13 cellular contexts compared by ENCODE assay signal in genomic region chr12:124539084-124540041, GRCh38. TPM values are rescaled to one million over a fixed set of nuclear protein-coding genes. Genes with fewer than 3 reads are reported as not detected.
DNase-seq lines count a peak whose midpoint lies in the region; ATAC-seq, FAIRE-seq and TF ChIP-seq lines count a peak whose summit lies in the region.
"Had no signal": no experiment of that assay in that cellular context is flagged by ENCODE, and none has a peak within 500 bp of the region (broad histone marks: within the 10 kb centered on the region; RNA-seq: fewer than 3 reads in every experiment).

No MANE protein-coding gene starts in this region.

- peaks cover 33% of the 10 kb centered on the region; the same call in 1 of the 2 replicates for H4K20me1 ChIP-seq in HepG2 (ENCODE audit: insufficient read depth, low read length)

- H2AFZ ChIP-seq in HepG2 (ENCODE audit: low read length) = no peak overlapping the region

- H3K79me2 ChIP-seq in HepG2 (ENCODE audit: insufficient read depth, low read length) = peaks cover 21% of the 10 kb centered on the region

- TF ChIP-seq POLR2A in HepG2 (IDR thresholded peaks at IDR 0.05; ENCODE audit: insufficient read depth in 1 of 2, low read depth in 2 of 2, low read length in 2 of 2) (no peak), right lobe of liver (IDR thresholded peaks at IDR 0.05) (no peak), vagina (IDR thresholded peaks at IDR 0.05) (no peak)

- no peaks in the 10 kb centered on the region for H3K27me3 ChIP-seq in HepG2 (ENCODE audit: control insufficient read depth in 1 of 2, insufficient read depth in 2 of 2, low read length in 2 of 2)
- no peaks in the 10 kb centered on the region for H3K27me3 ChIP-seq in right lobe of liver
- no peaks in the 10 kb centered on the region for H3K27me3 ChIP-seq in vagina
- H3K27me3 ChIP-seq: colonic mucosa, suprapubic skin had no signal

- H3K4me3 ChIP-seq in HepG2 (replicated peaks in 1 of 3; ENCODE audit: insufficient read depth in 1 of 3, low read depth in 2 of 3, low read length in 3 of 3) (peak overlapping the region; percentile 14 to 63 (median 46)), right lobe of liver (no peak overlapping the region), vagina (no peak overlapping the region)
- H3K4me3 ChIP-seq: colonic mucosa, mucosa of descending colon, suprapubic skin had no signal

- CTCF ChIA-PET in HepG2 (lab: Yijun Ruan, JAX; ENCODE audit: low intra/inter-chr PET ratio, low total read pairs) = no interaction called here

- TF ChIP-seq CTCF in HepG2 (CRISPR knock-in tag; IDR thresholded peaks at IDR 0.05) = no peak
- no peak for TF ChIP-seq CTCF in right lobe of liver (IDR thresholded peaks at IDR 0.05)
- TF ChIP-seq CTCF in chondrocyte (IDR thresholded peaks at IDR 0.05) = no peak
- TF ChIP-seq CTCF in vagina (IDR thresholded peaks at IDR 0.05) = no peak

- H3K9me3 ChIP-seq in HepG2 (ENCODE audit: low read length) (no peaks in the 10 kb centered on the region), right lobe of liver (no peaks in the 10 kb centered on the region), vagina (no peaks in the 10 kb centered on the region)
- H3K9me3 ChIP-seq: colonic mucosa, mucosa of descending colon, suprapubic skin had no signal

- WGBS in HepG2 (ENCODE audit: low lambda C conversion rate) = 32% methylated on average over 17 of the region's 37 CpGs
- 79% methylated on average over 15 of the region's 37 CpGs for WGBS in right lobe of liver (ENCODE audit: insufficient coverage, low coverage, low lambda C conversion rate, missing lambda C conversion rate)

- intact Hi-C loops in HepG2 (cut with micrococcal nuclease; ENCODE audit: unreplicated experiment) = no loop called here
- intact Hi-C loops in right lobe of liver (cut with DNase I) = no loop called here
- intact Hi-C loops in vagina (cut with DNase I) = no loop called here

- DNase-seq in HepG2 (ENCODE audit: low spot score) (no peak), right lobe of liver (no peak), chondrocyte (ENCODE audit: low spot score) (peak; percentile 88), vagina (ENCODE audit: extremely low spot score in 2 of 2) (no peak), NCI-H69 (lab: John Stamatoyannopoulos, UW) (no peak)
- DNase-seq in naive thymus-derived CD8-positive, alpha-beta T cell = no peak
- DNase-seq: activated T-cell treated with anti-CD3 and anti-CD28 coated beads, Interleukin-2, amount 50 U/mL, for 72 hours; colonic mucosa; mucosa of descending colon; NCI-H1417 treated with DMSO at 0.1 percent for 48 hours had no signal

- ATAC-seq in HepG2 (peak; percentile 62), right lobe of liver (no peak), GM18520 (IDR thresholded peaks at IDR 0.05; ENCODE audit: unreplicated experiment) (no peak), HG02885 (IDR thresholded peaks at IDR 0.05; ENCODE audit: poor library complexity, unreplicated experiment) (no peak)
- ATAC-seq in naive thymus-derived CD8-positive, alpha-beta T cell = no peak

- peak overlapping the region; percentile 33 for H3K27ac Mint-ChIP-seq in chondrocyte (ENCODE audit: unreplicated experiment)
- H3K27ac Mint-ChIP-seq in naive thymus-derived CD8-positive, alpha-beta T cell = peak overlapping the region in 9 of 10 donors; percentile 38 to 92 (median 68)
- H3K27ac Mint-ChIP-seq: activated T-cell treated with anti-CD3 and anti-CD28 coated beads, Interleukin-2, amount 50 U/mL, for 72 hours had no signal

- H3K4me2 ChIP-seq in HepG2 (ENCODE audit: low read depth, low read length) = peak overlapping the region; percentile 86

- H3K9ac ChIP-seq in HepG2 (ENCODE audit: insufficient read depth, low read depth, low read length) = peak overlapping the region; percentile 53

- H3K4me1 Mint-ChIP-seq in chondrocyte (ENCODE audit: low read depth) = peaks cover 53% of the 10 kb centered on the region
- peaks cover 29 to 53% (median 51%) of the 10 kb centered on the region in 4 donors for H3K4me1 Mint-ChIP-seq in naive thymus-derived CD8-positive, alpha-beta T cell

- no peak for TF ChIP-seq EP300 in HepG2 (IDR thresholded peaks at IDR 0.05; ENCODE audit: low read depth in 2 of 2, low read length in 2 of 2)
- TF ChIP-seq EP300 in HepG2 (CRISPR knock-in tag; IDR thresholded peaks at IDR 0.05; ENCODE audit: borderline replicate concordance) = no peak

- FAIRE-seq in HepG2 (lab: Jason Lieb, UNC) = no peak

- H3K27ac ChIP-seq in HepG2 (ENCODE audit: extremely low read length, insufficient read depth, low read length) = peak overlapping the region; percentile 38
- H3K27ac ChIP-seq in right lobe of liver = peak overlapping the region in 1 of 3 donors; percentile 43
- H3K27ac ChIP-seq in vagina = peak overlapping the region; percentile 68
- H3K27ac ChIP-seq: colonic mucosa had no signal

- H3K4me1 ChIP-seq in HepG2 (ENCODE audit: insufficient read depth, low read length) (peaks cover 35% of the 10 kb centered on the region), right lobe of liver (peaks cover 0 to 23% (median 11%) of the 10 kb centered on the region in 4 donors), vagina (peaks cover 61% of the 10 kb centered on the region)

- H3K4me3 Mint-ChIP-seq in chondrocyte (ENCODE audit: unreplicated experiment) = no peak overlapping the region
- peak overlapping the region in 6 of 10 donors; percentile 12 to 70 (median 46) for H3K4me3 Mint-ChIP-seq in naive thymus-derived CD8-positive, alpha-beta T cell

- POLR2A ChIA-PET in HepG2 (lab: Yijun Ruan, JAX) = interaction anchor here (2.8 kb wide), 1 partner anchor 20 kb away, joined by 9 read pairs; no protein-coding TSS in a partner anchor
- POLR2A ChIA-PET in naive thymus-derived CD8-positive, alpha-beta T cell (lab: Charles Lee) = no interaction called here

- no peaks in the 10 kb centered on the region for H3K36me3 Mint-ChIP-seq in chondrocyte (ENCODE audit: low read depth)
- peaks cover 0 to 10% (median 0%) of the 10 kb centered on the region in 3 donors for H3K36me3 Mint-ChIP-seq in naive thymus-derived CD8-positive, alpha-beta T cell

- in situ Hi-C loops in HepG2 (cut with HindIII; ENCODE audit: extremely low pct_ligation_motif_present, low pct_unique_long_range_greater_than_20kb) = no loop called here

- BruUV-seq in HepG2 (replicated peaks; lab: Mats Ljungman, UMichigan) = no TSS peak

- H3K36me3 ChIP-seq in HepG2 (replicated peaks in 1 of 2; ENCODE audit: control insufficient read depth in 1 of 2, insufficient read depth in 2 of 2, low read length in 2 of 2) (no peaks in the 10 kb centered on the region), right lobe of liver (no peaks in the 10 kb centered on the region), vagina (no peaks in the 10 kb centered on the region)
- H3K36me3 ChIP-seq: colonic mucosa, suprapubic skin had no signal

- no peak for TF ChIP-seq RAD21 in HepG2 (CRISPR knock-in tag; IDR thresholded peaks at IDR 0.05)

- no peaks in the 10 kb centered on the region for H3K27me3 Mint-ChIP-seq in chondrocyte (ENCODE audit: low read depth)
- no peaks in the 10 kb centered on the region for H3K27me3 Mint-ChIP-seq in naive thymus-derived CD8-positive, alpha-beta T cell

- H3K9me3 Mint-ChIP-seq in chondrocyte (ENCODE audit: low read depth) = no peaks in the 10 kb centered on the region
- no peaks in the 10 kb centered on the region for H3K9me3 Mint-ChIP-seq in naive thymus-derived CD8-positive, alpha-beta T cell
- H3K9me3 Mint-ChIP-seq: activated T-cell treated with anti-CD3 and anti-CD28 coated beads, Interleukin-2, amount 50 U/mL, for 72 hours had no signal

TF ChIP-seq in HepG2, 621 proteins besides CTCF, POLR2A, EP300 and RAD21 (continues in another document):
- TF ChIP-seq ZFY (CRISPR knock-in tag; IDR thresholded peaks at IDR 0.05) (peak; percentile 27; the same call in 1 of the 2 replicates), ZNF383 (CRISPR knock-in tag; IDR thresholded peaks at IDR 0.05; ENCODE audit: borderline replicate concordance) (no peak), ZNF768 (CRISPR knock-in tag; IDR thresholded peaks at IDR 0.05) (peak; percentile 84), PHF21A (CRISPR knock-in tag; IDR thresholded peaks at IDR 0.05) (no peak), ZNF546 (CRISPR knock-in tag; conservative IDR thresholded peaks at IDR 0.05) (0 out of 2 replicates have a peak, but pooled peaks have one; percentile 42), ATF3 (CRISPR knock-in tag; IDR thresholded peaks at IDR 0.05) (no peak)

RNA-seq across cellular contexts. Expression of gene NCOR2, which starts 28.0 kb away (rescaled TPM):
- total RNA-seq in HepG2 (2016; rRNA removed; fragmentation: Illumina TruSeq; extraction: Trizol) (5.7 and 6.1 TPM in 2 replicates), right lobe of liver (10 to 100 TPM; 38.1 to 87.5 (median 45.0) TPM), chondrocyte (327 to 390 TPM (median 348 TPM) in 3 replicates), vagina (120 TPM)
- 10.5 and 12.4 TPM in 2 replicates for total RNA-seq in HepG2 (2016; cell fraction: cytosol; rRNA removed; fragmentation: Illumina TruSeq; extraction: Trizol; ENCODE audit: low read depth)
- 5.6 and 7.1 TPM in 2 replicates for total RNA-seq in HepG2 (2016; cell fraction: insoluble cytoplasmic fraction; rRNA removed; fragmentation: Illumina TruSeq; extraction: Trizol)
- 15.2 and 16.6 TPM in 2 replicates for total RNA-seq in HepG2 (2016; cell fraction: membrane; rRNA removed; fragmentation: Illumina TruSeq; extraction: Trizol)
- total RNA-seq in HepG2 (2016; cell fraction: nucleus; rRNA removed; fragmentation: Illumina TruSeq; extraction: Trizol) = 12.4 and 13.1 TPM in 2 replicates
- polyA plus RNA-seq in HepG2 (2011; rRNA removed) = 4.5 and 4.8 TPM in 2 replicates
- polyA plus RNA-seq in HepG2 (2011; cell fraction: cytosol; rRNA removed) = 2.8 and 4.1 TPM in 2 replicates
- polyA plus RNA-seq in HepG2 (2011; cell fraction: nucleus; rRNA removed) = 30.4 and 39.4 TPM in 2 replicates
- polyA plus RNA-seq in HepG2 (2012) = 32.8 and 41.1 TPM in 2 replicates
- 2.8 and 3.1 TPM in 2 replicates for polyA plus RNA-seq in HepG2 (2016; cell fraction: cytosol; fragmentation: Illumina TruSeq; extraction: Trizol; ENCODE audit: low read depth)
- polyA plus RNA-seq in HepG2 (2016; cell fraction: insoluble cytoplasmic fraction; fragmentation: Illumina TruSeq; extraction: Trizol; ENCODE audit: low read depth) = 17.3 and 24.8 TPM in 2 replicates
- polyA plus RNA-seq in HepG2 (2016; cell fraction: membrane; fragmentation: Illumina TruSeq; extraction: Trizol; ENCODE audit: low read depth) = 7.1 and 8.9 TPM in 2 replicates
- 43.0 and 54.1 TPM in 2 replicates for polyA plus RNA-seq in HepG2 (2016; cell fraction: nucleus; fragmentation: Illumina TruSeq; extraction: Trizol; ENCODE audit: insufficient read depth, low read depth)
- 21.9 and 23.2 TPM in 2 replicates for polyA minus RNA-seq in HepG2 (2011; rRNA and poly(A)+ RNA removed; ENCODE audit: low replicate concordance)
- polyA minus RNA-seq in HepG2 (2011; cell fraction: cytosol; rRNA and poly(A)+ RNA removed) = 16.5 and 17.0 TPM in 2 replicates
- 20.9 and 22.6 TPM in 2 replicates for polyA minus RNA-seq in HepG2 (2011; cell fraction: nucleus; rRNA and poly(A)+ RNA removed)
- 10 to 100 TPM; 86.3 to 86.7 TPM for total RNA-seq in naive thymus-derived CD8-positive, alpha-beta T cell
- polyA plus RNA-seq in naive thymus-derived CD8-positive, alpha-beta T cell = 10 to 100 TPM in 1 of 3 donors, 1 to 10 TPM in 2; 2.3 to 18.7 (median 3.5) TPM

Comparison
In these comparisons a context has a peak if more than half of its experiments do, and no peak if none do; other contexts are left out.
1. H3K4me3 ChIP-seq: peak in HepG2 (3 of 3); none in right lobe of liver (0 of 3) and vagina (0 of 2).